9 cellular contexts compared by ENCODE assay signal in the genomic region with DNA sequence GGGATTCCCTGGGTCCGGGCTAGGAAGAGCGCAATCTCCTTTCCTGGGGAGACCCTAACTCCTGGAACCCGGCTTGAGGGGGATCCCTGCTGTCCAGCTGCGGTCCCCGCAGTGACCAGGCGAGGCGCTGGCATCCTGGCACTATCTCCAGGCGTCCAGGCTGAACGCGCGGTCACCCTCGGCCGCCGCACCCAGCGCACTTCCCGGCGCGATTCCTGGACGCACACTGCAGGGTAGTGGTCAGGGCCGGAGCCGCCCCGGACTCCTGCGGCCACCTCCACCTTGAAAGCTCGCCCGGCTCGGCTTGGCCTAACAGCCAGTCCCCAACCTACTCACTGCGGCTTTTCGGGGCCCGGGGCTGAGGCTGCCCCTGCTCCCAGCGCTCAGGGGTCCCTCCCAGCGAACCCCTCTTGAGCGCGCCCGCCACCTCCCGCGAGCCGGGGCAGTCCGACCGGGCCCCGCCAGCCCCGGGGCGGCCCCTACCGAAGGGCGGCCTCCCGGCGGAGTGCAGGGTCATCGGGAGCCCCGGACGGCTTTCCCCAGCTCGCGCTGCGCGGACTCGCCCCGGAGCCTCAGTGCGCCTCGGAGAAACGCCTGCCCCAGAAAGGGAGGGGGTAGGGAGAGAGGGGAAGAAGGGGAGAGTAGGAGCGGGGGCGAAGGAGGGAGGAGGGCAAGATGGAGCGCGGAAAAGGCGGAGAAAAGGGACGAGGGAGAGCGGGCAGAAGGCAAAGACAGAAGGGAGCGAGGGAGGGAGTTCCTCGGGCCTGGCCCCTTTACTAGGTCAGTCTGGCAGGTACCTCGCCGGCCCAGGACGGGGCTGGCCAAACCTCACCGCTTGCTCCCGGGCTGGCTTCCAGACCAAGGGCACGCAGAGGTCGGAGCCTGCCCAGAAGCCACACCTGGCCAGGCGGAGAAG. TPM values are rescaled to one million over a fixed set of nuclear protein-coding genes. Genes with fewer than 3 reads are reported as not detected.
DNase-seq lines count a peak whose midpoint lies in the region; ATAC-seq and TF ChIP-seq lines count a peak whose summit lies in the region.
"Had no signal": no experiment of that assay in that cellular context is flagged by ENCODE, and none has a peak within 500 bp of the region (broad histone marks: within the 10 kb centered on the region; RNA-seq: fewer than 3 reads in every experiment).

No MANE protein-coding gene starts in this region.

- H3K27me3 ChIP-seq in BJ (ENCODE audit: control insufficient read depth, insufficient read depth, low read length) (peaks cover 35% of the 10 kb centered on the region), right lobe of liver (no peaks in the 10 kb centered on the region)

- POLR2A ChIA-PET in BJ (lab: Charles Lee) = no interaction called here

- H3K27ac ChIP-seq in right lobe of liver (peak overlapping the region in 2 of 3 donors; percentile 1 to 49), substantia nigra (ENCODE audit: low read depth, low read length, poor library complexity, severe bottlenecking) (peak overlapping the region; percentile 38)

- H3K4me3 ChIP-seq in BJ (ENCODE audit: low read depth, low read length) = peak overlapping the region; percentile 45
- peak overlapping the region; percentile 54 to 70 (median 64) for H3K4me3 ChIP-seq in right lobe of liver

- H3K36me3 ChIP-seq in BJ (ENCODE audit: control insufficient read depth, insufficient read depth, low read length) (no peaks in the 10 kb centered on the region), right lobe of liver (no peaks in the 10 kb centered on the region)

- H3K27ac Mint-ChIP-seq in dendritic cell treated with granulocyte-macrophage colony-stimulating factor and Interleukin-4, amounts not matched to agents 40 ng/mL and 50 ng/mL, for 4 days = no peak overlapping the region
- no peak overlapping the region for H3K27ac Mint-ChIP-seq in T-helper 2 cell treated with Interferon-gamma antibody and Interleukin-4, amounts not matched to agents 5 μg/mL and 100 μg/mL, for 36 hours
- no peak overlapping the region for H3K27ac Mint-ChIP-seq in activated T-helper 17 cell treated with anti-CD3 and anti-CD28 coated beads, Interleukin-2, amount 50 U/mL, for 72 hours

- H3K36me3 Mint-ChIP-seq in dendritic cell treated with granulocyte-macrophage colony-stimulating factor and Interleukin-4, amounts not matched to agents 40 ng/mL and 50 ng/mL, for 4 days (ENCODE audit: low read depth) = no peaks in the 10 kb centered on the region
- no peaks in the 10 kb centered on the region for H3K36me3 Mint-ChIP-seq in T-helper 2 cell treated with Interferon-gamma antibody and Interleukin-4, amounts not matched to agents 5 μg/mL and 100 μg/mL, for 36 hours (ENCODE audit: low read depth)
- H3K36me3 Mint-ChIP-seq in activated T-helper 17 cell treated with anti-CD3 and anti-CD28 coated beads, Interleukin-2, amount 50 U/mL, for 72 hours (ENCODE audit: low read depth) = no peaks in the 10 kb centered on the region

- intact Hi-C loops in dendritic cell treated with granulocyte-macrophage colony-stimulating factor and Interleukin-4, amounts not matched to agents 40 ng/mL and 50 ng/mL, for 4 days (cut with micrococcal nuclease) = no loop called here
- intact Hi-C loops in right lobe of liver (cut with DNase I) = loop anchor here in 1 of 2 donors (5.0 kb wide), 1 partner anchor 123 kb away; no protein-coding TSS in a partner anchor

- peak; percentile 62 for TF ChIP-seq CTCF in BJ (IDR thresholded peaks at IDR 0.05; ENCODE audit: insufficient read depth, low read depth, low read length)
- peak; percentile 40 for TF ChIP-seq CTCF in GM20000 (IDR thresholded peaks at IDR 0.05; ENCODE audit: extremely low read depth, missing control alignments)
- peak; percentile 60 to 68 (median 62) for TF ChIP-seq CTCF in right lobe of liver (IDR thresholded peaks at IDR 0.05)

- peaks cover 0 to 44% (median 21%) of the 10 kb centered on the region in 4 donors for H3K4me1 ChIP-seq in right lobe of liver

- no peaks in the 10 kb centered on the region for H3K4me1 Mint-ChIP-seq in dendritic cell treated with granulocyte-macrophage colony-stimulating factor and Interleukin-4, amounts not matched to agents 40 ng/mL and 50 ng/mL, for 4 days (ENCODE audit: low read depth)
- H3K4me1 Mint-ChIP-seq in T-helper 2 cell treated with Interferon-gamma antibody and Interleukin-4, amounts not matched to agents 5 μg/mL and 100 μg/mL, for 36 hours (ENCODE audit: low read depth) = no peaks in the 10 kb centered on the region
- no peaks in the 10 kb centered on the region for H3K4me1 Mint-ChIP-seq in activated T-helper 17 cell treated with anti-CD3 and anti-CD28 coated beads, Interleukin-2, amount 50 U/mL, for 72 hours

- WGBS in right lobe of liver (ENCODE audit: insufficient coverage, low coverage, low lambda C conversion rate, missing lambda C conversion rate) = under 1% methylated on average over 34 of the region's 75 CpGs

- H3K4me3 Mint-ChIP-seq in dendritic cell treated with granulocyte-macrophage colony-stimulating factor and Interleukin-4, amounts not matched to agents 40 ng/mL and 50 ng/mL, for 4 days = peak overlapping the region; percentile 6
- H3K4me3 Mint-ChIP-seq in T-helper 2 cell treated with Interferon-gamma antibody and Interleukin-4, amounts not matched to agents 5 μg/mL and 100 μg/mL, for 36 hours = no peak overlapping the region
- no peak overlapping the region for H3K4me3 Mint-ChIP-seq in activated T-helper 17 cell treated with anti-CD3 and anti-CD28 coated beads, Interleukin-2, amount 50 U/mL, for 72 hours

- CTCF ChIA-PET in BJ (lab: Yijun Ruan, JAX) = interaction anchor here (0.6 to 2.6 kb wide), 12 partner anchors 9 to 146 kb away, joined by 3 to 20 read pairs (median 4); no protein-coding TSS in a partner anchor

- peak; percentile 74 to 87 (median 80) for ATAC-seq in right lobe of liver
- ATAC-seq in activated T-helper 17 cell treated with anti-CD3 and anti-CD28 coated beads, Interleukin-2, amount 50 U/mL, for 72 hours (replicated peaks) = no peak

- DNase-seq in BJ (ENCODE audit: low read depth) (no peak), GM20000 (ENCODE audit: low spot score) (peak; percentile 80), NCI-H146 treated with DMSO at 0.1 percent for 48 hours (lab: John Stamatoyannopoulos, UW; ENCODE audit: unreplicated experiment) (peak; percentile 27), right lobe of liver (peak; percentile 81 to 92 (median 91)), substantia nigra (lab: John Stamatoyannopoulos, UW) (peak in 41 of 49 donors; percentile 11 to 70 (median 47))
- no peak for DNase-seq in T-helper 2 cell treated with Interferon-gamma antibody and Interleukin-4, amounts not matched to agents 5 μg/mL and 100 μg/mL, for 36 hours (ENCODE audit: low spot score)

- peaks cover 33% of the 10 kb centered on the region for H3K27me3 Mint-ChIP-seq in dendritic cell treated with granulocyte-macrophage colony-stimulating factor and Interleukin-4, amounts not matched to agents 40 ng/mL and 50 ng/mL, for 4 days
- peaks cover 42% of the 10 kb centered on the region for H3K27me3 Mint-ChIP-seq in T-helper 2 cell treated with Interferon-gamma antibody and Interleukin-4, amounts not matched to agents 5 μg/mL and 100 μg/mL, for 36 hours (ENCODE audit: low read depth)
- peaks cover 39% of the 10 kb centered on the region for H3K27me3 Mint-ChIP-seq in activated T-helper 17 cell treated with anti-CD3 and anti-CD28 coated beads, Interleukin-2, amount 50 U/mL, for 72 hours

- no peak for TF ChIP-seq POLR2A in right lobe of liver (IDR thresholded peaks at IDR 0.05)

- no peaks in the 10 kb centered on the region for H3K9me3 Mint-ChIP-seq in dendritic cell treated with granulocyte-macrophage colony-stimulating factor and Interleukin-4, amounts not matched to agents 40 ng/mL and 50 ng/mL, for 4 days
- no peaks in the 10 kb centered on the region for H3K9me3 Mint-ChIP-seq in T-helper 2 cell treated with Interferon-gamma antibody and Interleukin-4, amounts not matched to agents 5 μg/mL and 100 μg/mL, for 36 hours
- no peaks in the 10 kb centered on the region for H3K9me3 Mint-ChIP-seq in activated T-helper 17 cell treated with anti-CD3 and anti-CD28 coated beads, Interleukin-2, amount 50 U/mL, for 72 hours

- H3K9me3 ChIP-seq in right lobe of liver = no peaks in the 10 kb centered on the region

RNA-seq across cellular contexts. Expression of a gene that starts 1.0 kb away (rescaled TPM):
- not detected in 2 replicates for polyA plus RNA-seq in BJ (2011; rRNA removed)
- not detected in 2 replicates for polyA minus RNA-seq in BJ (2011; rRNA and poly(A)+ RNA removed)
- under 1 TPM; 0.39 to 0.86 (median 0.52) TPM for total RNA-seq in right lobe of liver
- not detected for total RNA-seq in activated T-helper 17 cell treated with anti-CD3 and anti-CD28 coated beads, Interleukin-2, amount 50 U/mL, for 72 hours
- total RNA-seq: HT1080 had no signal

RNA-seq across cellular contexts. Expression of a gene that starts 53.8 kb away (rescaled TPM):
- not detected in 2 replicates for polyA plus RNA-seq in BJ (2011; rRNA removed)
- not detected in 2 replicates for polyA minus RNA-seq in BJ (2011; rRNA and poly(A)+ RNA removed)
- not detected for total RNA-seq in right lobe of liver
- total RNA-seq in activated T-helper 17 cell treated with anti-CD3 and anti-CD28 coated beads, Interleukin-2, amount 50 U/mL, for 72 hours = under 1 TPM in 1 of 2 donors, not detected in 1; 0.42 TPM
- total RNA-seq: HT1080 had no signal

Comparison
In these comparisons a context has a peak if more than half of its experiments do, and no peak if none do; other contexts are left out.
1. DNase-seq: peak in GM20000 (single experiment), NCI-H146 treated with DMSO at 0.1 percent for 48 hours (single experiment), right lobe of liver (3 of 3) and substantia nigra (41 of 49); none in BJ (single experiment) and T-helper 2 cell treated with Interferon-gamma antibody and Interleukin-4, amounts not matched to agents 5 μg/mL and 100 μg/mL, for 36 hours (single experiment).
2. Peak in every context shown above with its lines, with median percentiles within 50 percentile points of each other: CTCF ChIP-seq.